8 cellular contexts compared by ENCODE assay signal in genomic region chr7:37201003-37201875, GRCh38.
DNase-seq lines count a peak whose midpoint lies in the region; ATAC-seq, FAIRE-seq and TF ChIP-seq lines count a peak whose summit lies in the region.

No MANE protein-coding gene starts in this region.

- H3K27ac ChIP-seq in A549: peak overlapping the region in 1 of 2 experiments; percentile 31; a peak in 1 of 6 replicates
- H3K27ac ChIP-seq in Karpas-422 (ENCODE audit: low read length): peak overlapping the region; percentile 70
- peak overlapping the region; percentile 85 to 98 (median 88) for H3K27ac ChIP-seq in gastroesophageal sphincter
- H3K27ac ChIP-seq in transverse colon: peak overlapping the region; percentile 64 to 72 (median 68)

- in situ Hi-C loops in transverse colon (cut with MboI; ENCODE audit: low pct_ligation_motif_present in 1 of 4, low pct_unique_long_range_greater_than_20kb in 1 of 4, low sequenced_read_pairs in 3 of 4): no loop called here

- H3K9ac ChIP-seq in Karpas-422 (ENCODE audit: low read length): no peak overlapping the region

- peak; percentile 85 to 92 for ATAC-seq in A549
- ATAC-seq in GM18499 (IDR thresholded peaks at IDR 0.05; ENCODE audit: insufficient read depth, unreplicated experiment): peak; percentile 46
- peak; percentile 90 for ATAC-seq in gastroesophageal sphincter

- TF ChIP-seq RAD21 in A549 (conservative IDR thresholded peaks at IDR 0.05 in 1 of 2, IDR thresholded peaks at IDR 0.05 in 1 of 2): peak; percentile 76 to 79

- H3K79me2 ChIP-seq in Karpas-422 (ENCODE audit: low read length): peaks cover 4% of the 10 kb centered on the region; the same call in 1 of the 2 replicates

- POLR2A ChIA-PET in A549 (lab: Yijun Ruan, JAX): no interaction called here

- H3K4me2 ChIP-seq in A549 (peak overlapping the region; percentile 44; the same call in 2 of the 3 replicates), Karpas-422 (ENCODE audit: low read depth, low read length, poor library complexity, severe bottlenecking) (peak overlapping the region; percentile 55)

- no peak for TF ChIP-seq POLR2A in A549 (IDR thresholded peaks at IDR 0.05; ENCODE audit: low read length)
- TF ChIP-seq POLR2A in gastroesophageal sphincter (IDR thresholded peaks at IDR 0.05): no peak
- TF ChIP-seq POLR2A in transverse colon (IDR thresholded peaks at IDR 0.05): no peak

- peak; percentile 84 for TF ChIP-seq CTCF in A549 (IDR thresholded peaks at IDR 0.05)
- peak; percentile 80 to 92 (median 88) for TF ChIP-seq CTCF in gastroesophageal sphincter (IDR thresholded peaks at IDR 0.05)
- peak; percentile 78 to 85 (median 82) for TF ChIP-seq CTCF in transverse colon (IDR thresholded peaks at IDR 0.05)

- TF ChIP-seq EP300 in A549 (IDR thresholded peaks at IDR 0.05) (no peak), gastroesophageal sphincter (IDR thresholded peaks at IDR 0.05) (peak; percentile 30), transverse colon (IDR thresholded peaks at IDR 0.05; ENCODE audit: low read depth) (no peak)

- no peak overlapping the region for H2AFZ ChIP-seq in Karpas-422 (ENCODE audit: low read length)

- H3K4me3 ChIP-seq in A549: no peak overlapping the region
- no peak overlapping the region for H3K4me3 ChIP-seq in Karpas-422 (ENCODE audit: low read length)
- H3K4me3 ChIP-seq in gastroesophageal sphincter: no peak overlapping the region
- H3K4me3 ChIP-seq in transverse colon: no peak overlapping the region

- intact Hi-C loops in transverse colon (cut with DNase I; ENCODE audit: low total_unique reads): no loop called here

- H3K9me3 ChIP-seq in A549 (no peaks in the 10 kb centered on the region), Karpas-422 (ENCODE audit: low read length) (no peaks in the 10 kb centered on the region), gastroesophageal sphincter (no peaks in the 10 kb centered on the region), transverse colon (no peaks in the 10 kb centered on the region)

- DNase-seq in A549 (ENCODE audit: low read depth in 1 of 2, low spot score in 1 of 2) (peak; percentile 70 to 84), Karpas-422 (peak; percentile 76), RCC 7860 (ENCODE audit: low spot score) (peak; percentile 56), nucleus accumbens (lab: John Stamatoyannopoulos, UW) (peak in 55 of 56 donors; percentile 6 to 86 (median 61)), transverse colon (peak; percentile 83)
- DNase-seq in activated naive CD4-positive, alpha-beta T cell treated with Interleukin-2 at 50 U/mL for 16 hours: peak; percentile 46

- H3K4me1 ChIP-seq in A549 (peaks cover 5% of the 10 kb centered on the region; the same call in 1 of the 3 replicates), Karpas-422 (ENCODE audit: low read length) (peaks cover 47% of the 10 kb centered on the region), gastroesophageal sphincter (peaks cover 10 to 68% (median 25%) of the 10 kb centered on the region in 3 donors), transverse colon (peaks cover 0 to 19% (median 17%) of the 10 kb centered on the region in 4 donors)

- H4K20me1 ChIP-seq in Karpas-422 (ENCODE audit: insufficient read depth, low read depth, low read length): no peaks in the 10 kb centered on the region

- H3K9me2 ChIP-seq in Karpas-422 (replicated peaks; ENCODE audit: insufficient read depth, low read length): no peaks in the 10 kb centered on the region

- H3K27me3 ChIP-seq in Karpas-422 (ENCODE audit: low read length): no peaks in the 10 kb centered on the region
- no peaks in the 10 kb centered on the region for H3K27me3 ChIP-seq in gastroesophageal sphincter
- H3K27me3 ChIP-seq in transverse colon: no peaks in the 10 kb centered on the region

- H3K36me3 ChIP-seq in Karpas-422 (ENCODE audit: insufficient read depth, low read length): peaks cover 11% of the 10 kb centered on the region; the same call in 1 of the 2 replicates
- peaks cover 0 to 17% of the 10 kb centered on the region in 2 donors for H3K36me3 ChIP-seq in gastroesophageal sphincter
- H3K36me3 ChIP-seq in transverse colon: no peaks in the 10 kb centered on the region

- FAIRE-seq in A549 (lab: Jason Lieb, UNC) (peak; percentile 76), RCC 7860 (lab: Jason Lieb, UNC) (peak; percentile 65)

- CTCF ChIA-PET in A549 (lab: Yijun Ruan, JAX): interaction anchor here (0.6 to 8.2 kb wide), 34 partner anchors 11 to 1110 kb away, joined by 3 to 108 read pairs (median 4); no protein-coding TSS in a partner anchor

- 2% methylated on average over 6 of the region's 6 CpGs for WGBS in A549 (ENCODE audit: missing lambda C conversion rate)
- WGBS in gastroesophageal sphincter (ENCODE audit: low coverage in 1 of 2), 2 donors: 21 to 36% methylated on average over 2 to 3 of the region's 6 CpGs
- 30 to 56% methylated on average over 2 to 6 of the region's 6 CpGs for WGBS in transverse colon (ENCODE audit: low coverage in 1 of 2), 2 donors

TF ChIP-seq in A549, 52 proteins besides CTCF, POLR2A, EP300 and RAD21:
- TF ChIP-seq ZSCAN20 (CRISPR knock-in tag; IDR thresholded peaks at IDR 0.05) (no peak), HOXA7 (CRISPR knock-in tag; IDR thresholded peaks at IDR 0.05) (no peak), RARB (CRISPR knock-in tag; IDR thresholded peaks at IDR 0.05) (no peak), KDM5A (IDR thresholded peaks at IDR 0.05) (no peak), ZC3H11A (IDR thresholded peaks at IDR 0.05) (no peak), SMC3 (IDR thresholded peaks at IDR 0.05) (peak; percentile 81)
- TF ChIP-seq, protein P1, sequence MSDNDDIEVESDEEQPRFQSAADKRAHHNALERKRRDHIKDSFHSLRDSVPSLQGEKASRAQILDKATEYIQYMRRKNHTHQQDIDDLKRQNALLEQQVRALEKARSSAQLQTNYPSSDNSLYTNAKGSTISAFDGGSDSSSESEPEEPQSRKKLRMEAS (IDR thresholded peaks at IDR 0.05): no peak
